20 cellular contexts compared by ENCODE assay signal in genomic region chr16:85835956-85836705, GRCh38.
"Had no signal": no experiment of that assay in that cellular context is flagged by ENCODE, and none has a peak within 500 bp of the region (broad histone marks: within the 10 kb centered on the region; RNA-seq: fewer than 3 reads in every experiment).

No MANE protein-coding gene starts in this region.

- H3K27me3 ChIP-seq: ovary, thyroid gland had no signal

- ATAC-seq: gastroesophageal sphincter; left cardiac atrium; mucosa of descending colon; naive thymus-derived CD8-positive, alpha-beta T cell; right cardiac atrium; stimulated activated naive CD8-positive, alpha-beta T cell treated with anti-CD3 and anti-CD28 coated beads, Interleukin-15, Interleukin-2, amounts not matched to agents 100 U/mL and 50 U/mL, for 24 hours had no signal

- H3K36me3 Mint-ChIP-seq: naive thymus-derived CD8-positive, alpha-beta T cell had no signal

- H3K4me1 ChIP-seq: esophagus squamous epithelium, suprapubic skin, thyroid gland had no signal

- H3K9me3 Mint-ChIP-seq: central memory CD8-positive, alpha-beta T cell; immature natural killer cell had no signal

- H3K9me3 ChIP-seq: esophagus squamous epithelium, gastroesophageal sphincter, mucosa of descending colon, ovary, suprapubic skin, thyroid gland had no signal

- H3K4me1 Mint-ChIP-seq: central memory CD8-positive, alpha-beta T cell had no signal

- H3K27ac ChIP-seq: esophagus squamous epithelium, gastroesophageal sphincter, ovary, suprapubic skin, thyroid gland had no signal

- H3K36me3 ChIP-seq: esophagus squamous epithelium, gastroesophageal sphincter, ovary, suprapubic skin, thyroid gland had no signal

- H3K4me3 ChIP-seq: esophagus squamous epithelium, gastroesophageal sphincter, mucosa of descending colon, ovary, suprapubic skin, thyroid gland had no signal

- DNase-seq: esophagus squamous epithelium; foreskin fibroblast; glutamatergic neuron; immature natural killer cell; left cardiac atrium; mammary epithelial cell; mucosa of descending colon; naive thymus-derived CD8-positive, alpha-beta T cell; nucleus accumbens; ovary; right cardiac atrium; small intestine; stimulated activated CD4-positive, alpha-beta T cell treated with anti-CD3 and anti-CD28 coated beads, Interleukin-2, amount 100 ng/mL, for 48 hours; stimulated activated naive CD8-positive, alpha-beta T cell treated with anti-CD3 and anti-CD28 coated beads, Interleukin-15, Interleukin-2, amounts not matched to agents 100 U/mL and 50 U/mL, for 24 hours; thyroid gland had no signal

- H3K27ac Mint-ChIP-seq: dendritic cell treated with granulocyte-macrophage colony-stimulating factor and Interleukin-4, amounts not matched to agents 40 ng/mL and 50 ng/mL, for 4 days; progenitor cell of endocrine pancreas had no signal

- H3K4me3 Mint-ChIP-seq: central memory CD8-positive, alpha-beta T cell; dendritic cell treated with granulocyte-macrophage colony-stimulating factor and Interleukin-4, amounts not matched to agents 40 ng/mL and 50 ng/mL, for 4 days; immature natural killer cell; naive thymus-derived CD8-positive, alpha-beta T cell had no signal
